ENCODE assay signal across 27 cellular contexts in the genomic region with DNA sequence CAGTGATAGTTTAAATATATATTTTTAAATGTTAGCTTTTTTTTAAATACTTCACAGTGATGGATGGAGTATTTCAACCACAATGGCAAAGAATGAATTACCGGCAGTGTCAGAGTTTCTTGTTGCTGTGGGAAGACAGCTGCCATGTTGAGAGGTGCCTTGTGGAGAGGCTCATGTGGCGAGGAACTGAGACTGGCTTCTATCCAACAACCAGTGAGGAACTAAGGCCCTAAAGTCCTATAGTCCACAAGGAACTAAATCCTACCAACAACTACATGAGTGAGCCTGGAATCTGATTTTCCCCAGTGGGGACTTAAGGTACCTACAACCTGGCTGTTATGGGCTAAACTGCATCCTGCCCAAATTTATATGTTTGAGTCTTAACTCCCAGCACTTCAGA.
"Had no signal": no experiment of that assay in that cellular context is flagged by ENCODE, and none has a peak within 500 bp of the region (broad histone marks: within the 10 kb centered on the region; RNA-seq: fewer than 3 reads in every experiment).

No MANE protein-coding gene starts in this region.

- ATAC-seq: activated T-cell treated with anti-CD3 and anti-CD28 coated beads, Interleukin-2, amount 50 U/mL, for 72 hours; body of pancreas; naive thymus-derived CD8-positive, alpha-beta T cell; psoas muscle had no signal

- H3K27ac ChIP-seq: body of pancreas, colonic mucosa, epithelial cell of prostate, esophagus squamous epithelium, heart right ventricle, lower lobe of right lung, pancreas, psoas muscle, thoracic aorta had no signal

- H3K4me3 Mint-ChIP-seq: activated naive CD8-positive, alpha-beta T cell; activated T-cell treated with anti-CD3 and anti-CD28 coated beads, Interleukin-2, amount 50 U/mL, for 72 hours; mesothelial cell of epicardium; naive thymus-derived CD8-positive, alpha-beta T cell; neural crest cell; stimulated activated naive CD8-positive, alpha-beta T cell treated with anti-CD3 and anti-CD28 coated beads, Interleukin-15, Interleukin-2, amounts not matched to agents 100 ng/mL and 50 ng/mL, for 24 hours; T-helper 2 cell treated with Interferon-gamma antibody and Interleukin-4, amounts not matched to agents 5 μg/mL and 100 μg/mL, for 36 hours had no signal

- H3K4me1 ChIP-seq: body of pancreas, colonic mucosa, lower lobe of right lung, pancreas, psoas muscle had no signal

- H3K27me3 ChIP-seq: body of pancreas, colonic mucosa, esophagus squamous epithelium, heart right ventricle, pancreas, uterus had no signal

- H3K36me3 ChIP-seq: colonic mucosa, esophagus squamous epithelium, heart right ventricle, lower lobe of right lung, pancreas, thoracic aorta, uterus had no signal

- H3K27ac Mint-ChIP-seq: activated naive CD8-positive, alpha-beta T cell; activated T-cell treated with anti-CD3 and anti-CD28 coated beads, Interleukin-2, amount 50 U/mL, for 72 hours; mesothelial cell of epicardium; naive thymus-derived CD8-positive, alpha-beta T cell; stimulated activated naive CD8-positive, alpha-beta T cell treated with anti-CD3 and anti-CD28 coated beads, Interleukin-15, Interleukin-2, amounts not matched to agents 100 ng/mL and 50 ng/mL, for 24 hours; T-helper 2 cell treated with Interferon-gamma antibody and Interleukin-4, amounts not matched to agents 5 μg/mL and 100 μg/mL, for 36 hours had no signal

- H3K36me3 Mint-ChIP-seq: mesothelial cell of epicardium had no signal

- H3K9me3 ChIP-seq: body of pancreas, colonic mucosa, esophagus squamous epithelium, heart right ventricle, lower lobe of right lung, pancreas, psoas muscle, thoracic aorta, uterus had no signal

- H3K9me3 Mint-ChIP-seq: T-helper 2 cell treated with Interferon-gamma antibody and Interleukin-4, amounts not matched to agents 5 μg/mL and 100 μg/mL, for 36 hours had no signal

- H3K4me3 ChIP-seq: body of pancreas, colonic mucosa, esophagus squamous epithelium, heart right ventricle, lower lobe of right lung, pancreas, psoas muscle, thoracic aorta, uterus had no signal

- H3K27me3 Mint-ChIP-seq: activated naive CD8-positive, alpha-beta T cell; naive thymus-derived CD8-positive, alpha-beta T cell; stimulated activated naive CD8-positive, alpha-beta T cell treated with anti-CD3 and anti-CD28 coated beads, Interleukin-15, Interleukin-2, amounts not matched to agents 100 ng/mL and 50 ng/mL, for 24 hours had no signal

- FAIRE-seq: endometrium, pancreas had no signal

- DNase-seq: activated CD4-positive, alpha-beta T cell treated with anti-CD3 and anti-CD28 coated beads for 4 hours; activated CD4-positive, alpha-beta T cell treated with anti-CD3 and anti-CD28 coated beads, Interleukin-2, amount 50 U/mL, for 4 hours; activated naive CD4-positive, alpha-beta T cell treated with Interleukin-2 at 50 U/mL for 16 hours; activated T-cell treated with anti-CD3 and anti-CD28 coated beads for 4 hours; activated T-cell treated with anti-CD3 and anti-CD28 coated beads, Interleukin-2, amount 50 U/mL, for 72 hours; aorta; colonic mucosa; effector CD8-positive, alpha-beta T cell; esophagus squamous epithelium; foreskin melanocyte; heart right ventricle; lower lobe of right lung; naive thymus-derived CD8-positive, alpha-beta T cell; pancreas; psoas muscle; stimulated activated CD4-positive, alpha-beta T cell treated with anti-CD3 and anti-CD28 coated beads, Interleukin-2, amount 100 ng/mL, for 48 hours; trophoblast cell; uterus had no signal
